Comparison of ENCODE assay signal across 8 cellular contexts in the genomic region with DNA sequence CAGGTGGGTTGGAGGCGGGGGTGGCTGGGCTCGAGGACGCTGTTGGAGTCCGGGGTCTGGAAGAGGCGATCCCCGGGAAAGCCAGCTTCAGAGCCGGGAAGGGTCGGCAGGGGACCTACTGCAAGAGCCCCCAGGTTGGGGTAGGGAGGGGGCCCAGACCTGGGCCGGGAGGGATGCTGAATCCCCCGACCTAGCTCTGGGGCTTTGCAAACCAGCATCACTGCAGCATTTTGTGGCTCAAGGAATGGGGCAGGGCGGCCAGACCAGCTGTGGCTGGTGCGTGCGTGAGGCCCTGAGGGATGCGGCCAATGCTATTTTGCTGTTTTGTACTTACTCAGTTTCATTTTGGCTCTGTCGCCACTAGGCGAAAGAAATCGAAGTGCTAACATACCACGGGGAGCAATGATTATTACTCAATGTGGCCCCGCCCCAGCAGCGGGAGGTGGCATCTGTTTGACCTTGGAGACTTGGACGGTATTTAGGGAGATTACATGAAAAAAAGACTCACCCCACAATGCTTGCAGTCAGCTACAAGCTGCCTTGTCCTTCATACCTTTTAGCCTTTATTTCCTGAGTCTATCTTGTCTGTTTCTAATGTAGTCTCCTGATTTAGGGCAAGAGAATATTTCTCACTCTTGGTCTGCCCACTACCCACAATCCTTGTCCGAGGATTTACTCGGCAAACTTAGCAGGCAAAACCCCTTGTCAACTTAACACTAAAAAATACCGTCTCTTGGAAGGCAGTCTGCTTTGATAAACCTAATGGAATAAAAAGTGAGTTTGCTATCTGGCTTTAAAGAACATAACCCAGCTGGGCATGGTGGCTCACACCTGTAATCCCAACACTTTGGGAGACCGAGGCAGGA. TPM values are rescaled to one million over a fixed set of nuclear protein-coding genes. Genes with fewer than 3 reads are reported as not detected.
A peak's percentile ranks its signal among the peaks of the same experiment; 100 is the strongest.
DNase-seq lines count a peak whose midpoint lies in the region; ATAC-seq, FAIRE-seq and TF ChIP-seq lines count a peak whose summit lies in the region.

No MANE protein-coding gene starts in this region.

- H3K18ac ChIP-seq in H1 (ENCODE audit: extremely low read depth, low read length): peak overlapping the region; percentile 33

- no peaks in the 10 kb centered on the region for H3K79me1 ChIP-seq in H1 (ENCODE audit: low read depth, low read length)

- H2BK120ac ChIP-seq in H1 (replicated peaks; ENCODE audit: low read depth, low read length): no peak overlapping the region

- H2BK20ac ChIP-seq in H1 (ENCODE audit: low read length): no peak overlapping the region

- TF ChIP-seq EP300 in H1 (IDR thresholded peaks at IDR 0.05; ENCODE audit: borderline replicate concordance in 1 of 2, low read depth in 2 of 2, low read length in 2 of 2): no peak

- FAIRE-seq in H1 (lab: Jason Lieb, UNC): no peak

- no peaks in the 10 kb centered on the region for H3K9me3 ChIP-seq in CD4-positive, alpha-beta T cell (ENCODE audit: control insufficient read depth, low read length)
- no peaks in the 10 kb centered on the region for H3K9me3 ChIP-seq in H1 (ENCODE audit: insufficient read depth in 2 of 2, low read depth in 1 of 2, low read length in 1 of 2)
- no peaks in the 10 kb centered on the region for H3K9me3 ChIP-seq in mesodermal cell (ENCODE audit: control insufficient read depth, low read length)

- H3K9ac ChIP-seq in H1 (replicated peaks in 1 of 4; ENCODE audit: extremely low read depth in 1 of 4, low read depth in 3 of 4, low read length in 3 of 4): peak overlapping the region; percentile 58 to 87 (median 78)

- H3K27ac ChIP-seq in CD4-positive, alpha-beta T cell (ENCODE audit: low read depth, low read length): peak overlapping the region; percentile 79
- H3K27ac ChIP-seq in H1 (ENCODE audit: low read depth, low read length) (peak overlapping the region; percentile 81), mesodermal cell (ENCODE audit: low read depth, low read length, severe bottlenecking) (peak overlapping the region; percentile 84)

- TF ChIP-seq CTCF in CD4-positive, alpha-beta T cell (IDR thresholded peaks at IDR 0.05): peak; percentile 45
- TF ChIP-seq CTCF in activated CD8-positive, alpha-beta T cell treated with anti-CD3 and anti-CD28 coated beads for 36 hours (IDR thresholded peaks at IDR 0.05): peak; percentile 28
- TF ChIP-seq CTCF in H1 (IDR thresholded peaks at IDR 0.05; ENCODE audit: control extremely low read depth in 1 of 3, insufficient read depth in 1 of 3, low read depth in 1 of 3, low read length in 3 of 3): peak in 1 of 3 experiments; percentile 13; a peak in 1 of 4 replicates

- 0 out of 2 replicates have a peak overlapping the region, but pooled peaks have one; percentile 77 for H2BK15ac ChIP-seq in H1 (ENCODE audit: low read length)

- H3K9me3 Mint-ChIP-seq in CD4-positive, alpha-beta T cell: no peaks in the 10 kb centered on the region
- no peaks in the 10 kb centered on the region for H3K9me3 Mint-ChIP-seq in activated CD8-positive, alpha-beta T cell treated with anti-CD3 and anti-CD28 coated beads for 36 hours

- peak; percentile 28 for ATAC-seq in CD4-positive, alpha-beta T cell (ENCODE audit: poor library complexity)
- ATAC-seq in HG03378 (IDR thresholded peaks at IDR 0.05; ENCODE audit: unreplicated experiment): peak; percentile 51
- ATAC-seq in activated CD8-positive, alpha-beta T cell treated with anti-CD3 and anti-CD28 coated beads for 36 hours: peak; percentile 40

- no peak overlapping the region for H3K14ac ChIP-seq in H1 (ENCODE audit: insufficient read length)

- peak overlapping the region; percentile 91 for H2BK5ac ChIP-seq in H1 (ENCODE audit: low read depth, low read length)

- H2AFZ ChIP-seq in H1 (ENCODE audit: low read length): 0 out of 2 replicates have a peak overlapping the region, but pooled peaks have one; percentile 6

- H4K91ac ChIP-seq in H1 (replicated peaks; ENCODE audit: insufficient read length, low read length): peak overlapping the region; percentile 49

- H3K27me3 Mint-ChIP-seq in CD4-positive, alpha-beta T cell: no peaks in the 10 kb centered on the region
- no peaks in the 10 kb centered on the region for H3K27me3 Mint-ChIP-seq in activated CD8-positive, alpha-beta T cell treated with anti-CD3 and anti-CD28 coated beads for 36 hours

- peaks cover 28% of the 10 kb centered on the region for H3K4me1 Mint-ChIP-seq in CD4-positive, alpha-beta T cell (ENCODE audit: low read depth)
- H3K4me1 Mint-ChIP-seq in activated CD8-positive, alpha-beta T cell treated with anti-CD3 and anti-CD28 coated beads for 36 hours (ENCODE audit: low read depth): peaks cover 26% of the 10 kb centered on the region

- POLR2A ChIA-PET in CD4-positive, alpha-beta T cell (lab: Charles Lee): interaction anchor here (0.6 to 3.7 kb wide), 18 partner anchors 9 to 1662 kb away, joined by 3 to 64 read pairs (median 6); partner anchors contain the start of genes GTF2I, HSPB1 and YWHAG
- POLR2A ChIA-PET in activated CD8-positive, alpha-beta T cell treated with anti-CD3 and anti-CD28 coated beads for 36 hours (lab: Charles Lee): interaction anchor here (0.6 to 2.3 kb wide), 14 partner anchors 11 to 447 kb away, joined by 3 to 8 read pairs (median 4); partner anchors contain the start of gene YWHAG
- POLR2A ChIA-PET in H1 (lab: Charles Lee; ENCODE audit: partially characterized antibody): interaction anchor here (0.7 to 4.7 kb wide), 35 partner anchors 9 to 399 kb away, joined by 3 to 31 read pairs (median 4); partner anchors contain the start of genes HSPB1, MDH2, STYXL1 and YWHAG

- peak overlapping the region; percentile 95 for H4K5ac ChIP-seq in H1 (ENCODE audit: insufficient read length, low read depth, low read length)

- peak overlapping the region; percentile 53 to 81 (median 74) for H3K4me3 ChIP-seq in H1 (ENCODE audit: extremely low read depth in 1 of 4, insufficient read depth in 2 of 4, low read depth in 3 of 4, low read length in 4 of 4)
- peak overlapping the region; percentile 52 for H3K4me3 ChIP-seq in mesodermal cell (ENCODE audit: extremely low read depth, insufficient read depth, low read length, poor library complexity, severe bottlenecking)

- no peak overlapping the region for H3K23ac ChIP-seq in H1 (ENCODE audit: insufficient read length)

- peak in 1 of 2 experiments; percentile 64; a peak in 2 of 3 replicates for TF ChIP-seq POLR2A in H1 (IDR thresholded peaks at IDR 0.05; ENCODE audit: control extremely low read depth in 1 of 2, low read depth in 2 of 2, low read length in 2 of 2)

- WGBS in H1 (ENCODE audit: extremely low coverage in 1 of 2, insufficient coverage in 1 of 2, insufficient read length in 1 of 2, insufficient replicate concordance in 2 of 2, low coverage in 1 of 2, low lambda C conversion rate in 2 of 2, missing lambda C conversion rate in 1 of 2), 2 experiments: 11% methylated on average over 25 of the region's 25 CpGs; no CpG with 5 or more reads in 1 of the 2 experiments
- 4 to 8% methylated on average over 18 to 20 of the region's 25 CpGs for whole genome bisulfite sequencing in mesodermal cell (ENCODE audit: insufficient coverage in 2 of 2), 2 experiments

- no peaks in the 10 kb centered on the region for H3K27me3 ChIP-seq in CD4-positive, alpha-beta T cell (ENCODE audit: control insufficient read depth, insufficient read depth, low read length)
- H3K27me3 ChIP-seq in H1 (replicated peaks in 1 of 4; ENCODE audit: control insufficient read depth in 3 of 4, extremely low read depth in 1 of 4, insufficient read depth in 3 of 4, low read length in 3 of 4): no peaks in the 10 kb centered on the region

- no peak overlapping the region for H2AK5ac ChIP-seq in H1 (ENCODE audit: low read depth, low read length)

- CTCF ChIA-PET in CD4-positive, alpha-beta T cell (lab: Charles Lee): interaction anchor here (1.0 to 2.3 kb wide), 4 partner anchors 28 to 140 kb away, joined by 3 to 14 read pairs (median 4); partner anchors contain the start of gene YWHAG
- CTCF ChIA-PET in activated CD8-positive, alpha-beta T cell treated with anti-CD3 and anti-CD28 coated beads for 36 hours (lab: Charles Lee): interaction anchor here (0.9 to 5.8 kb wide), 9 partner anchors 9 to 928 kb away, joined by 3 to 78 read pairs (median 4); partner anchors contain the start of gene YWHAG
- CTCF ChIA-PET in H1 (lab: Charles Lee; ENCODE audit: partially characterized antibody): interaction anchor here (0.6 to 20.9 kb wide), 11 partner anchors 11 to 295 kb away, joined by 3 to 426 read pairs (median 5); no protein-coding TSS in a partner anchor

- intact Hi-C loops in CD4-positive, alpha-beta T cell (cut with DNase I, micrococcal nuclease): loop anchor here (1.0 to 10.0 kb wide), 4 partner anchors 27 to 444 kb away; partner anchors contain the start of gene RHBDD2 (in 1 of the 2)
- intact Hi-C loops in activated CD8-positive, alpha-beta T cell treated with anti-CD3 and anti-CD28 coated beads for 36 hours (cut with micrococcal nuclease): no loop called here

- H3K36me3 ChIP-seq in H1 (ENCODE audit: control insufficient read depth in 2 of 4, insufficient read depth in 4 of 4, low read length in 3 of 4): peaks cover 0 to 6% (median 0%) of the 10 kb centered on the region in 4 experiments; a peak in 1 of 8 replicates
- H3K36me3 ChIP-seq in mesodermal cell (ENCODE audit: control insufficient read depth, insufficient read depth, low read length): peaks cover 25% of the 10 kb centered on the region

- H3K27ac Mint-ChIP-seq in CD4-positive, alpha-beta T cell: peak overlapping the region; percentile 83
- H3K27ac Mint-ChIP-seq in activated CD8-positive, alpha-beta T cell treated with anti-CD3 and anti-CD28 coated beads for 36 hours: peak overlapping the region; percentile 96

- H3K36me3 Mint-ChIP-seq in CD4-positive, alpha-beta T cell (ENCODE audit: low read depth): peaks cover 8% of the 10 kb centered on the region
- H3K36me3 Mint-ChIP-seq in activated CD8-positive, alpha-beta T cell treated with anti-CD3 and anti-CD28 coated beads for 36 hours (ENCODE audit: low read depth): peaks cover 7% of the 10 kb centered on the region

- peak overlapping the region; percentile 97 for H4K8ac ChIP-seq in H1 (ENCODE audit: extremely low read depth, insufficient read depth, low read length)

- peak overlapping the region; percentile 67 to 85 for H3K4me2 ChIP-seq in H1 (ENCODE audit: insufficient read depth in 1 of 2, low read depth in 2 of 2, low read length in 2 of 2)

- peak overlapping the region; percentile 96 for H3K4me3 Mint-ChIP-seq in CD4-positive, alpha-beta T cell
- H3K4me3 Mint-ChIP-seq in activated CD8-positive, alpha-beta T cell treated with anti-CD3 and anti-CD28 coated beads for 36 hours: peak overlapping the region; percentile 81

- H4K20me1 ChIP-seq in H1 (replicated peaks in 1 of 2; ENCODE audit: control insufficient read depth in 1 of 2, insufficient read depth in 2 of 2, low read length in 2 of 2): peaks cover 1 to 3% of the 10 kb centered on the region in 2 experiments

- DNase-seq in CD4-positive, alpha-beta T cell: peak; percentile 38 to 57 (median 48)
- peak; percentile 86 for DNase-seq in GM19240 (ENCODE audit: insufficient read length, low spot score)
- DNase-seq in NCI-H774 (lab: John Stamatoyannopoulos, UW): peak; percentile 27
- peak; percentile 90 for DNase-seq in activated CD8-positive, alpha-beta T cell treated with anti-CD3 and anti-CD28 coated beads for 36 hours
- no peak for DNase-seq in H1 (ENCODE audit: low read depth in 1 of 2, low spot score in 2 of 2)
- peak; percentile 48 to 64 for DNase-seq in stimulated activated CD8-positive, alpha-beta memory T cell treated with anti-CD3 and anti-CD28 coated beads, Interleukin-7, amount 100 ng/mL, for 48 hours (ENCODE audit: extremely low read depth in 1 of 2, low read depth in 1 of 2)

- peaks cover 4% of the 10 kb centered on the region; the same call in 1 of the 2 replicates for H3K23me2 ChIP-seq in H1 (ENCODE audit: low read depth, low read length)

- peaks cover 0 to 11% (median 7%) of the 10 kb centered on the region in 4 experiments; a peak in 6 of 7 replicates for H3K4me1 ChIP-seq in H1 (replicated peaks in 1 of 4; ENCODE audit: control insufficient read depth in 3 of 4, insufficient read depth in 4 of 4, low read length in 3 of 4)
- H3K4me1 ChIP-seq in mesodermal cell (ENCODE audit: control insufficient read depth, insufficient read depth, low read length, poor library complexity, severe bottlenecking): no peaks in the 10 kb centered on the region

- H3K79me2 ChIP-seq in H1 (ENCODE audit: control insufficient read depth in 1 of 2, insufficient read depth in 2 of 2, low read length in 2 of 2): no peaks in the 10 kb centered on the region

- H3K4ac ChIP-seq in H1 (replicated peaks; ENCODE audit: insufficient read length, low read depth, low read length): no peak overlapping the region

- H3K56ac ChIP-seq in H1 (replicated peaks; ENCODE audit: insufficient read length, low read depth, low read length): peak overlapping the region; percentile 85

- no peak for TF ChIP-seq RAD21 in H1 (IDR thresholded peaks at IDR 0.05 in 1 of 2, conservative IDR thresholded peaks at IDR 0.05 in 1 of 2; ENCODE audit: low read depth in 2 of 2, low read length in 2 of 2)

- no peak overlapping the region for H2BK12ac ChIP-seq in H1 (ENCODE audit: low read depth, low read length)

RNA-seq across cellular contexts. Expression of gene HSPB1, which starts 16.2 kb away (rescaled TPM):
- 10 to 100 TPM; 38.0 to 38.6 TPM for total RNA-seq in CD4-positive, alpha-beta T cell
- 100 to 1,000 TPM; 104 to 109 TPM for total RNA-seq in activated CD8-positive, alpha-beta T cell treated with anti-CD3 and anti-CD28 coated beads for 36 hours
- 165 and 194 TPM in 2 replicates for total RNA-seq in H1 (2021; fragmentation: NEBNext Ultra II Directional; extraction: Animal tissue kit (Norgen Biotek cat#: 25700))
- 254 and 440 TPM in 2 replicates for polyA plus RNA-seq in H1 (2011; rRNA removed)
- 140 TPM for polyA plus RNA-seq in H1 (2011; cell fraction: cytosol; rRNA removed)
- polyA plus RNA-seq in H1 (2011; cell fraction: nucleus; rRNA removed): 158 TPM
- 103 to 239 TPM (median 205 TPM) in 4 replicates for polyA plus RNA-seq in H1 (2012, experiment 1 of 2)
- polyA plus RNA-seq in H1 (2012, experiment 2 of 2): 130 TPM
- polyA plus RNA-seq in H1 (2013, experiment 1 of 2): 200 TPM
- 202 TPM for polyA plus RNA-seq in H1 (2013, experiment 2 of 2)
- polyA minus RNA-seq in H1 (2011; rRNA and poly(A)+ RNA removed): 12.2 and 16.7 TPM in 2 replicates
- polyA minus RNA-seq in H1 (2011; cell fraction: cytosol; rRNA and poly(A)+ RNA removed): 52.6 TPM
- 46.7 TPM for polyA minus RNA-seq in H1 (2011; cell fraction: nucleus; rRNA and poly(A)+ RNA removed)
- 475 TPM for polyA plus RNA-seq in mesodermal cell (2013, experiment 1 of 2)
- polyA plus RNA-seq in mesodermal cell (2013, experiment 2 of 2): 398 TPM

RNA-seq across cellular contexts. Expression of gene YWHAG, which starts 40.1 kb away (rescaled TPM):
- total RNA-seq in CD4-positive, alpha-beta T cell: 10 to 100 TPM; 23.4 to 24.3 TPM
- 100 to 1,000 TPM; 138 to 143 TPM for total RNA-seq in activated CD8-positive, alpha-beta T cell treated with anti-CD3 and anti-CD28 coated beads for 36 hours
- 241 and 244 TPM in 2 replicates for total RNA-seq in H1 (2021; fragmentation: NEBNext Ultra II Directional; extraction: Animal tissue kit (Norgen Biotek cat#: 25700))
- polyA plus RNA-seq in H1 (2011; rRNA removed): 57.2 and 62.9 TPM in 2 replicates
- polyA plus RNA-seq in H1 (2011; cell fraction: cytosol; rRNA removed): 78.4 TPM
- 44.9 TPM for polyA plus RNA-seq in H1 (2011; cell fraction: nucleus; rRNA removed)
- polyA plus RNA-seq in H1 (2012, experiment 1 of 2): 133 to 194 TPM (median 144 TPM) in 4 replicates
- polyA plus RNA-seq in H1 (2012, experiment 2 of 2): 49.5 TPM
- polyA plus RNA-seq in H1 (2013, experiment 1 of 2): 120 TPM
- 119 TPM for polyA plus RNA-seq in H1 (2013, experiment 2 of 2)
- 96.5 and 98.8 TPM in 2 replicates for polyA minus RNA-seq in H1 (2011; rRNA and poly(A)+ RNA removed)
- 105 TPM for polyA minus RNA-seq in H1 (2011; cell fraction: cytosol; rRNA and poly(A)+ RNA removed)
- polyA minus RNA-seq in H1 (2011; cell fraction: nucleus; rRNA and poly(A)+ RNA removed): 54.5 TPM
- polyA plus RNA-seq in mesodermal cell (2013, experiment 1 of 2): 129 TPM
- polyA plus RNA-seq in mesodermal cell (2013, experiment 2 of 2): 124 TPM

Comparison
In these comparisons a context has a peak if more than half of its experiments do, and no peak if none do; other contexts are left out.
1. DNase-seq: peak in CD4-positive, alpha-beta T cell (10 of 10), GM19240 (single experiment), NCI-H774 (single experiment), activated CD8-positive, alpha-beta T cell treated with anti-CD3 and anti-CD28 coated beads for 36 hours (single experiment) and stimulated activated CD8-positive, alpha-beta memory T cell treated with anti-CD3 and anti-CD28 coated beads, Interleukin-7, amount 100 ng/mL, for 48 hours (2 of 2); none in H1 (0 of 2).
2. Peak in every context shown above with its lines, with median percentiles within 50 percentile points of each other: ATAC-seq and H3K27ac ChIP-seq.